In genomic region chr1:23563755-23564374, GRCh38 we compare ENCODE assay signal across 9 cellular contexts. TPM values are rescaled to one million over a fixed set of nuclear protein-coding genes. Genes with fewer than 3 reads are reported as not detected.
DNase-seq lines count a peak whose midpoint lies in the region; ATAC-seq and TF ChIP-seq lines count a peak whose summit lies in the region.
"Had no signal": no experiment of that assay in that cellular context is flagged by ENCODE, and none has a peak within 500 bp of the region (broad histone marks: within the 10 kb centered on the region; RNA-seq: fewer than 3 reads in every experiment).

No MANE protein-coding gene starts in this region.

- DNase-seq in DMS53 treated with DMSO at 0.1 percent for 48 hours (lab: John Stamatoyannopoulos, UW; ENCODE audit: unreplicated experiment) = peak; percentile 47
- DNase-seq in ascending aorta (ENCODE audit: low spot score in 2 of 2) = no peak
- DNase-seq in memory B cell (ENCODE audit: low spot score in 2 of 2) = no peak
- DNase-seq in stimulated activated naive B cell treated with anti-CD40 and anti-IgM and Interleukin-4, amounts not matched to agents 10 μg/mL and 1 μg/mL and 100 μg/mL, for 72 hours = no peak
- no peak for DNase-seq in omental fat pad (ENCODE audit: low spot score)
- DNase-seq in NCI-H510A treated with DMSO at 0.1 percent for 48 hours (lab: John Stamatoyannopoulos, UW) = no peak
- DNase-seq in hippocampal formation (lab: John Stamatoyannopoulos, UW) = no peak
- DNase-seq: activated CD4-positive, alpha-beta T cell treated with anti-CD3 and anti-CD28 coated beads for 4 hours had no signal

- peak overlapping the region; percentile 92 for H3K27ac ChIP-seq in ascending aorta

- H3K4me1 Mint-ChIP-seq in memory B cell = peaks cover 51% of the 10 kb centered on the region
- peaks cover 54 to 67% of the 10 kb centered on the region in 2 donors for H3K4me1 Mint-ChIP-seq in stimulated activated naive B cell treated with anti-CD40 and anti-IgM and Interleukin-4, amounts not matched to agents 10 μg/mL and 1 μg/mL and 100 μg/mL, for 72 hours

- ATAC-seq in memory B cell (ENCODE audit: low read depth) = no peak
- ATAC-seq in stimulated activated naive B cell treated with anti-CD40 and anti-IgM and Interleukin-4, amounts not matched to agents 10 μg/mL and 1 μg/mL and 100 μg/mL, for 72 hours (replicated peaks) = no peak
- ATAC-seq in omental fat pad (ENCODE audit: low FRiP score) = no peak
- no peak for ATAC-seq in HG02973 (IDR thresholded peaks at IDR 0.05; ENCODE audit: unreplicated experiment)

- no peaks in the 10 kb centered on the region for H3K27me3 Mint-ChIP-seq in memory B cell
- H3K27me3 Mint-ChIP-seq in stimulated activated naive B cell treated with anti-CD40 and anti-IgM and Interleukin-4, amounts not matched to agents 10 μg/mL and 1 μg/mL and 100 μg/mL, for 72 hours = no peaks in the 10 kb centered on the region

- H3K36me3 Mint-ChIP-seq in memory B cell = peaks cover 2% of the 10 kb centered on the region
- H3K36me3 Mint-ChIP-seq in stimulated activated naive B cell treated with anti-CD40 and anti-IgM and Interleukin-4, amounts not matched to agents 10 μg/mL and 1 μg/mL and 100 μg/mL, for 72 hours = peaks cover 0 to 9% of the 10 kb centered on the region in 2 donors

- no peak overlapping the region for H3K4me3 ChIP-seq in ascending aorta

- TF ChIP-seq CTCF in ascending aorta (IDR thresholded peaks at IDR 0.05) (no peak), omental fat pad (IDR thresholded peaks at IDR 0.05) (no peak)

- H3K27me3 ChIP-seq in ascending aorta = no peaks in the 10 kb centered on the region

- H3K36me3 ChIP-seq in ascending aorta = peaks cover 3% of the 10 kb centered on the region in 2 donors

- intact Hi-C loops in ascending aorta (cut with DNase I) = loop anchor here (1.0 to 10.0 kb wide), 3 partner anchors 30 to 1659 kb away; no protein-coding TSS in a partner anchor

- H3K27ac Mint-ChIP-seq in memory B cell = peak overlapping the region; percentile 82
- H3K27ac Mint-ChIP-seq in stimulated activated naive B cell treated with anti-CD40 and anti-IgM and Interleukin-4, amounts not matched to agents 10 μg/mL and 1 μg/mL and 100 μg/mL, for 72 hours = peak overlapping the region; percentile 81

- peak overlapping the region; percentile 64 for H3K4me3 Mint-ChIP-seq in memory B cell
- peak overlapping the region; percentile 46 to 52 for H3K4me3 Mint-ChIP-seq in stimulated activated naive B cell treated with anti-CD40 and anti-IgM and Interleukin-4, amounts not matched to agents 10 μg/mL and 1 μg/mL and 100 μg/mL, for 72 hours

- no peaks in the 10 kb centered on the region for H3K9me3 ChIP-seq in ascending aorta

- no peaks in the 10 kb centered on the region for H3K9me3 Mint-ChIP-seq in memory B cell
- peaks cover 0 to 4% of the 10 kb centered on the region in 2 donors for H3K9me3 Mint-ChIP-seq in stimulated activated naive B cell treated with anti-CD40 and anti-IgM and Interleukin-4, amounts not matched to agents 10 μg/mL and 1 μg/mL and 100 μg/mL, for 72 hours

- H3K4me1 ChIP-seq in ascending aorta = peaks cover 21 to 58% of the 10 kb centered on the region in 2 donors

RNA-seq across cellular contexts. Expression of gene ID3, which starts 4.6 kb away (rescaled TPM):
- total RNA-seq in ascending aorta (1,094 TPM), omental fat pad (100 to 1,000 TPM; 134 to 322 (median 179) TPM)

RNA-seq across cellular contexts. Expression of gene E2F2, which starts 32.8 kb away (rescaled TPM):
- total RNA-seq in ascending aorta = not detected
- total RNA-seq in omental fat pad = 1 to 10 TPM in 1 of 4 donors, under 1 TPM in 3; 0.31 to 1.5 (median 0.46) TPM
